In the genomic region with DNA sequence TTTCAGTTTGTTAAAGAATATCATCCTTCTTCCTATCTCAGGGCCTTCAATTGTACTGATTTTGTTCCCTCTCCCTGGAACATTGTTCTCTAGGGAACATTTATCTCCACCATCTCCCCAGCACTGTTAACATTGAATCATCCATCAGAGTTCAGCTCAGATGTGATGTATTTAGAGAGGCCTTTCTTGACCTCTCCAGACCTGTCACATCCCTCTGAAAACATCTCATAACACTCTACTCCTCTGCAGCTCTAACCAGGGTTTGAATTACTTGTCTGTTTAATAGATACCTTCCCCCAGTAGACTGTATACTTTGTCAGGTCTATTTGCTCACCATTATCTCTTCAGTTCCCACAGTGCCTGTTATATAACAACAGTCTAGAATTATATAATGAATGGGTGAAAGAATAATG, we compare ENCODE assay signal across 27 cellular contexts.
A peak's percentile ranks its signal among the peaks of the same experiment; 100 is the strongest.
DNase-seq lines count a peak whose midpoint lies in the region; ATAC-seq and TF ChIP-seq lines count a peak whose summit lies in the region.
"Had no signal": no experiment of that assay in that cellular context is flagged by ENCODE, and none has a peak within 500 bp of the region (broad histone marks: within the 10 kb centered on the region; RNA-seq: fewer than 3 reads in every experiment).

No MANE protein-coding gene starts in this region.

- H3K4me3 ChIP-seq in breast epithelium (no peak overlapping the region), mammary epithelial cell (replicated peaks in 1 of 3; ENCODE audit: insufficient read depth in 1 of 3, low read depth in 2 of 3, low read length in 3 of 3) (no peak overlapping the region), ascending aorta (no peak overlapping the region), heart right ventricle (no peak overlapping the region)
- H3K4me3 ChIP-seq: coronary artery, hepatocyte, uterus had no signal

- no peaks in the 10 kb centered on the region for H3K79me2 ChIP-seq in mammary epithelial cell (ENCODE audit: insufficient read depth, low read length)
- H3K79me2 ChIP-seq: hepatocyte had no signal

- H3K36me3 Mint-ChIP-seq in T-cell: peaks cover 49% of the 10 kb centered on the region

- POLR2A ChIA-PET in T-cell (lab: Charles Lee): no interaction called here

- CTCF ChIA-PET in mammary epithelial cell (lab: Charles Lee; ENCODE audit: low non-redundant PET): no interaction called here
- CTCF ChIA-PET in T-cell (lab: Charles Lee): no interaction called here

- H3K4me2 ChIP-seq in mammary epithelial cell (ENCODE audit: insufficient read depth, low read depth, low read length): no peak overlapping the region
- H3K4me2 ChIP-seq: hepatocyte had no signal

- H3K27ac ChIP-seq in breast epithelium (peak overlapping the region; percentile 27 to 66), mammary epithelial cell (ENCODE audit: insufficient read depth, low read depth, low read length) (no peak overlapping the region), cingulate gyrus (ENCODE audit: low read depth, low read length) (peak overlapping the region; percentile 11), ascending aorta (no peak overlapping the region), heart right ventricle (no peak overlapping the region)
- H3K27ac ChIP-seq: coronary artery, hepatocyte, RWPE1, uterus had no signal

- TF ChIP-seq CTCF in breast epithelium (IDR thresholded peaks at IDR 0.05) (no peak), mammary epithelial cell (conservative IDR thresholded peaks at IDR 0.05 in 1 of 2, IDR thresholded peaks at IDR 0.05 in 1 of 2; ENCODE audit: extremely low read depth in 1 of 2, insufficient read depth in 1 of 2, low read depth in 1 of 2, low read length in 2 of 2) (no peak), ascending aorta (IDR thresholded peaks at IDR 0.05) (no peak), heart right ventricle (IDR thresholded peaks at IDR 0.05) (no peak)

- H3K4me1 Mint-ChIP-seq in T-cell: no peaks in the 10 kb centered on the region
- H3K4me1 Mint-ChIP-seq: activated T-helper 17 cell treated with anti-CD3 and anti-CD28 coated beads, Interleukin-2, amount 50 U/mL, for 72 hours; CD4-positive, alpha-beta memory T cell had no signal

- no peak overlapping the region for H2AFZ ChIP-seq in mammary epithelial cell (ENCODE audit: low read depth, low read length)
- H2AFZ ChIP-seq: hepatocyte had no signal

- BruUV-seq in mammary epithelial cell (replicated peaks; lab: Mats Ljungman, UMichigan): no TSS peak

- DNase-seq in breast epithelium (ENCODE audit: low spot score in 2 of 2) (no peak), mammary epithelial cell (no peak), NCI-H2227 (lab: John Stamatoyannopoulos, UW; ENCODE audit: unreplicated experiment) (peak; percentile 45), T-cell (no peak), ascending aorta (ENCODE audit: low spot score in 2 of 2) (no peak), heart right ventricle (no peak), HuH-7 (ENCODE audit: low spot score) (no peak)
- DNase-seq: activated CD4-positive, alpha-beta memory T cell treated with anti-CD3 and anti-CD28 coated beads for 36 hours; activated CD8-positive, alpha-beta memory T cell treated with anti-CD3 and anti-CD28 coated beads, Interleukin-2, amount 50 U/mL, for 4 hours; activated naive CD4-positive, alpha-beta T cell treated with anti-CD3 and anti-CD28 coated beads, Interleukin-2, amount 50 U/mL, for 16 hours; AML-193; amniotic stem cell; CD4-positive, alpha-beta memory T cell; effector memory CD8-positive, alpha-beta T cell; foreskin fibroblast; GOT3; stimulated activated naive CD4-positive, alpha-beta T cell; uterus had no signal

- ATAC-seq in T-cell (replicated peaks in 1 of 4) (no peak), heart right ventricle (no peak)
- ATAC-seq: activated T-helper 17 cell treated with anti-CD3 and anti-CD28 coated beads, Interleukin-2, amount 50 U/mL, for 72 hours; effector memory CD8-positive, alpha-beta T cell; esophagus mucosa; sciatic nerve had no signal

- H3K27me3 ChIP-seq in breast epithelium (no peaks in the 10 kb centered on the region), mammary epithelial cell (ENCODE audit: insufficient read depth, low read length) (no peaks in the 10 kb centered on the region), ascending aorta (no peaks in the 10 kb centered on the region), heart right ventricle (no peaks in the 10 kb centered on the region)
- H3K27me3 ChIP-seq: hepatocyte, uterus had no signal

- intact Hi-C loops in breast epithelium (cut with DNase I; ENCODE audit: low total_unique reads) (no loop called here), mammary epithelial cell (cut with micrococcal nuclease) (no loop called here), ascending aorta (cut with DNase I) (no loop called here), heart right ventricle (cut with DNase I) (no loop called here)

- H3K27ac Mint-ChIP-seq in T-cell: no peak overlapping the region
- H3K27ac Mint-ChIP-seq: activated CD4-positive, alpha-beta memory T cell treated with anti-CD3 and anti-CD28 coated beads for 36 hours; activated T-helper 17 cell treated with anti-CD3 and anti-CD28 coated beads, Interleukin-2, amount 50 U/mL, for 72 hours; CD4-positive, alpha-beta memory T cell; progenitor cell of endocrine pancreas had no signal

- H3K4me3 Mint-ChIP-seq in T-cell: no peak overlapping the region
- H3K4me3 Mint-ChIP-seq: activated CD4-positive, alpha-beta memory T cell treated with anti-CD3 and anti-CD28 coated beads for 36 hours; activated T-helper 17 cell treated with anti-CD3 and anti-CD28 coated beads, Interleukin-2, amount 50 U/mL, for 72 hours; CD4-positive, alpha-beta memory T cell; effector memory CD8-positive, alpha-beta T cell; IgD-negative memory B cell had no signal

- no peaks in the 10 kb centered on the region for H3K9me3 ChIP-seq in breast epithelium
- H3K9me3 ChIP-seq in mammary epithelial cell (replicated peaks; ENCODE audit: insufficient read depth, low read length): no peaks in the 10 kb centered on the region
- no peaks in the 10 kb centered on the region for H3K9me3 ChIP-seq in ascending aorta
- H3K9me3 ChIP-seq in heart right ventricle: no peaks in the 10 kb centered on the region
- H3K9me3 ChIP-seq: uterus had no signal

- peaks cover 0 to 5% of the 10 kb centered on the region in 2 donors for H3K4me1 ChIP-seq in breast epithelium
- peaks cover 8% of the 10 kb centered on the region for H3K4me1 ChIP-seq in mammary epithelial cell (ENCODE audit: insufficient read depth, low read length)
- H3K4me1 ChIP-seq in ascending aorta: peaks cover 0 to 2% of the 10 kb centered on the region in 2 donors
- no peaks in the 10 kb centered on the region for H3K4me1 ChIP-seq in heart right ventricle
- H3K4me1 ChIP-seq: uterus had no signal

- H3K9me3 Mint-ChIP-seq in T-cell: no peaks in the 10 kb centered on the region
- H3K9me3 Mint-ChIP-seq: activated CD4-positive, alpha-beta memory T cell treated with anti-CD3 and anti-CD28 coated beads for 36 hours; activated T-helper 17 cell treated with anti-CD3 and anti-CD28 coated beads, Interleukin-2, amount 50 U/mL, for 72 hours; CD4-positive, alpha-beta memory T cell; effector memory CD8-positive, alpha-beta T cell; IgD-negative memory B cell had no signal

- no peaks in the 10 kb centered on the region for H3K36me3 ChIP-seq in breast epithelium
- peaks cover 4% of the 10 kb centered on the region for H3K36me3 ChIP-seq in mammary epithelial cell (ENCODE audit: insufficient read depth, low read length)
- peaks cover 0 to 8% of the 10 kb centered on the region in 2 donors for H3K36me3 ChIP-seq in ascending aorta
- peaks cover 0 to 81% (median 0%) of the 10 kb centered on the region in 9 donors for H3K36me3 ChIP-seq in heart right ventricle
- H3K36me3 ChIP-seq: uterus had no signal

- no peaks in the 10 kb centered on the region for H3K27me3 Mint-ChIP-seq in T-cell
- H3K27me3 Mint-ChIP-seq: activated CD4-positive, alpha-beta memory T cell treated with anti-CD3 and anti-CD28 coated beads for 36 hours; activated T-helper 17 cell treated with anti-CD3 and anti-CD28 coated beads, Interleukin-2, amount 50 U/mL, for 72 hours; CD4-positive, alpha-beta memory T cell; effector memory CD8-positive, alpha-beta T cell; IgD-negative memory B cell; progenitor cell of endocrine pancreas had no signal

- no peak for TF ChIP-seq POLR2A in breast epithelium (IDR thresholded peaks at IDR 0.05)

- in situ Hi-C loops in mammary epithelial cell (cut with MboI; ENCODE audit: low sequenced_read_pairs in 2 of 2): no loop called here

- no peaks in the 10 kb centered on the region for H4K20me1 ChIP-seq in mammary epithelial cell (ENCODE audit: insufficient read depth, low read length)

- dilution Hi-C loops in mammary epithelial cell (cut with HindIII; ENCODE audit: low sequenced_read_pairs): no loop called here

- no peak overlapping the region for H3K9ac ChIP-seq in mammary epithelial cell (ENCODE audit: insufficient read depth, low read length)

Comparison
In these comparisons a context has a peak if more than half of its experiments do, and no peak if none do; other contexts are left out.
1. H3K27ac ChIP-seq: peak in breast epithelium (2 of 2) and cingulate gyrus (single experiment); none in mammary epithelial cell (single experiment), ascending aorta (0 of 2) and heart right ventricle (0 of 10).